ENCODE assay signal across 12 cellular contexts in genomic region chr18:75226956-75227316, GRCh38. TPM values are rescaled to one million over a fixed set of nuclear protein-coding genes. Genes with fewer than 3 reads are reported as not detected.
DNase-seq lines count a peak whose midpoint lies in the region; ATAC-seq and TF ChIP-seq lines count a peak whose summit lies in the region.
"Had no signal": no experiment of that assay in that cellular context is flagged by ENCODE, and none has a peak within 500 bp of the region (broad histone marks: within the 10 kb centered on the region; RNA-seq: fewer than 3 reads in every experiment).

No MANE protein-coding gene starts in this region.

- H3K9me3 Mint-ChIP-seq in activated naive CD8-positive, alpha-beta T cell (ENCODE audit: low read depth): no peaks in the 10 kb centered on the region

- no peaks in the 10 kb centered on the region for H3K27me3 Mint-ChIP-seq in activated naive CD8-positive, alpha-beta T cell

- H3K27ac Mint-ChIP-seq in activated naive CD8-positive, alpha-beta T cell: peak overlapping the region; percentile 68

- H3K4me1 ChIP-seq in ACC112 (ENCODE audit: control insufficient read depth, insufficient read depth, low read length, unreplicated experiment) (peaks cover 30% of the 10 kb centered on the region), heart left ventricle (peaks cover 0 to 74% (median 54%) of the 10 kb centered on the region in 12 donors), ovary (ENCODE audit: insufficient read depth) (peaks cover 36% of the 10 kb centered on the region)
- H3K4me1 ChIP-seq: BE2C had no signal

- TF ChIP-seq EP300 in ovary (IDR thresholded peaks at IDR 0.05): no peak

- no peak for TF ChIP-seq CTCF in heart left ventricle (IDR thresholded peaks at IDR 0.05)
- TF ChIP-seq CTCF in ovary (IDR thresholded peaks at IDR 0.05): no peak
- TF ChIP-seq CTCF in lower leg skin (IDR thresholded peaks at IDR 0.05): no peak

- peak overlapping the region; percentile 93 for H2AFZ ChIP-seq in ACC112 (ENCODE audit: low read length, unreplicated experiment)

- H3K27ac ChIP-seq in ACC112 (ENCODE audit: low read depth, low read length) (no peak overlapping the region), heart left ventricle (peak overlapping the region in 11 of 12 donors; percentile 17 to 60 (median 51)), ovary (peak overlapping the region in 1 of 2 donors; percentile 46)
- H3K27ac ChIP-seq: VCaP had no signal

- ATAC-seq in heart left ventricle: peak; percentile 4 to 29 (median 10)
- ATAC-seq: esophagus mucosa, PC-3 had no signal

- H3K79me2 ChIP-seq in ACC112 (ENCODE audit: control insufficient read depth, insufficient read depth, low read length, unreplicated experiment): peaks cover 26% of the 10 kb centered on the region

- WGBS in heart left ventricle, 4 donors: 21 to 26% (median 23%) methylated on average over 5 of the region's 5 CpGs
- WGBS in ovary, 3 donors: 4 to 16% (median 12%) methylated on average over 5 of the region's 5 CpGs
- 46 to 71% methylated on average over 5 of the region's 5 CpGs for WGBS in lower leg skin, 2 donors

- no peaks in the 10 kb centered on the region for H3K9me3 ChIP-seq in heart left ventricle
- no peaks in the 10 kb centered on the region for H3K9me3 ChIP-seq in ovary
- H3K9me3 ChIP-seq: BE2C had no signal

- peaks cover 9% of the 10 kb centered on the region for H3K36me3 Mint-ChIP-seq in activated naive CD8-positive, alpha-beta T cell

- no peak for TF ChIP-seq POLR2A in heart left ventricle (IDR thresholded peaks at IDR 0.05)
- no peak for TF ChIP-seq POLR2A in ovary (IDR thresholded peaks at IDR 0.05)
- TF ChIP-seq POLR2A in lower leg skin (IDR thresholded peaks at IDR 0.05): no peak

- H3K36me3 ChIP-seq in ACC112 (ENCODE audit: insufficient read depth, low read length) (no peaks in the 10 kb centered on the region), heart left ventricle (peaks cover 0 to 3% (median 0%) of the 10 kb centered on the region in 9 donors), ovary (no peaks in the 10 kb centered on the region)
- H3K36me3 ChIP-seq: BE2C had no signal

- H3K4me3 Mint-ChIP-seq in activated naive CD8-positive, alpha-beta T cell: peak overlapping the region; percentile 58

- H3K4me1 Mint-ChIP-seq in activated naive CD8-positive, alpha-beta T cell (ENCODE audit: low read depth): peaks cover 77% of the 10 kb centered on the region

- H3K4me3 ChIP-seq in ACC112 (ENCODE audit: low read depth, low read length): peak overlapping the region; percentile 68
- peak overlapping the region in 11 of 12 donors; percentile 1 to 46 (median 31) for H3K4me3 ChIP-seq in heart left ventricle
- peak overlapping the region; percentile 10 for H3K4me3 ChIP-seq in ovary
- no peak overlapping the region for H3K4me3 ChIP-seq in lower leg skin (ENCODE audit: low read depth, poor library complexity, severe bottlenecking)

- intact Hi-C loops in heart left ventricle (cut with DNase I): loop anchor here in 1 of 10 donors (1.0 kb wide), 1 partner anchor 14 kb away; no protein-coding TSS in a partner anchor
- intact Hi-C loops in ovary (cut with DNase I): no loop called here
- intact Hi-C loops in lower leg skin (cut with DNase I; ENCODE audit: low total_unique reads): no loop called here

- no peaks in the 10 kb centered on the region for H3K27me3 ChIP-seq in ACC112 (ENCODE audit: insufficient read depth, low read length)
- H3K27me3 ChIP-seq in heart left ventricle: no peaks in the 10 kb centered on the region
- H3K27me3 ChIP-seq in ovary: no peaks in the 10 kb centered on the region
- H3K27me3 ChIP-seq: BE2C had no signal

- DNase-seq in heart left ventricle: no peak
- no peak for DNase-seq in ovary
- DNase-seq in GDM1 (lab: John Stamatoyannopoulos, UW): no peak
- no peak for DNase-seq in lower leg skin (ENCODE audit: low spot score in 2 of 2)
- no peak for DNase-seq in NCI-H526 (lab: John Stamatoyannopoulos, UW)
- no peak for DNase-seq in kidney glomerular epithelial cell (lab: John Stamatoyannopoulos, UW)
- DNase-seq: PC-3 had no signal

RNA-seq across cellular contexts. Expression of gene TSHZ1, which starts 16.3 kb away (rescaled TPM):
- total RNA-seq in heart left ventricle: 10 to 100 TPM; 14.7 to 27.9 (median 19.5) TPM
- 1 to 10 TPM; 7.5 to 8.8 TPM for polyA plus RNA-seq in heart left ventricle
- total RNA-seq in ovary: 100 to 1,000 TPM in 1 of 7 donors, 10 to 100 TPM in 6; 28.5 to 109 (median 69.0) TPM
- polyA plus RNA-seq in ovary: 10 to 100 TPM; 27.9 to 51.8 TPM
- total RNA-seq in lower leg skin: 10 to 100 TPM; 14.1 to 23.3 (median 17.6) TPM

RNA-seq across cellular contexts. Expression of gene PTGR3, which starts 18.0 kb away (rescaled TPM):
- 10 to 100 TPM; 35.3 to 58.2 (median 49.4) TPM for total RNA-seq in heart left ventricle
- 10 to 100 TPM; 13.6 to 33.4 TPM for polyA plus RNA-seq in heart left ventricle
- total RNA-seq in ovary: 10 to 100 TPM; 15.4 to 55.7 (median 32.6) TPM
- 10 to 100 TPM; 19.8 to 28.4 TPM for polyA plus RNA-seq in ovary
- 10 to 100 TPM; 11.7 to 29.3 (median 24.2) TPM for total RNA-seq in lower leg skin
